8 cellular contexts compared by ENCODE assay signal in the genomic region with DNA sequence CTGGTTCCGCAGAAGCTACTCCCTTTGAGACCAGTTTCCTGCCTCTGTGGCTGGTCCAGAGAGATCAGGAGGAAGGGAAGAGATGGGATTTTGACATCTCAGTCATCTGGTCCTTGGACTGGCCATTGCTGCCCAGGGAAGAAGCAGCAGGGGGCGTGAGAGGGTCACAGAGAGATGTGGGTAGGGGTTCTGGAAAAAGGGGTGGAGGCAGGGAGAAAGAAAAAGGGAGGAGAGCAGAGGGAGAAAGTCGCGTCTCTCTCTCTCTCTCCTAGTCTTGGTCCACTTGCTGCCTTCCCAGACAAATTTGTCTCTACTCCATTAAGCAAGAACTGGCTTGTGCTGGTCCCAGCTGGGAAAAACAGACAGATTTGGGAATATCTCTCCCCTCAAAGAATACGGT. TPM values are rescaled to one million over a fixed set of nuclear protein-coding genes. Genes with fewer than 3 reads are reported as not detected.
DNase-seq lines count a peak whose midpoint lies in the region; ATAC-seq lines count a peak whose summit lies in the region.

No MANE protein-coding gene starts in this region.

- ATAC-seq in GM18517 (IDR thresholded peaks at IDR 0.05; ENCODE audit: unreplicated experiment) (no peak), GM18502 (IDR thresholded peaks at IDR 0.05; ENCODE audit: poor library complexity, unreplicated experiment) (no peak)

- DNase-seq in NCI-H345 (lab: John Stamatoyannopoulos, UW) (peak; percentile 1), NCI-H345 treated with DMSO at 0.1 percent for 48 hours (lab: John Stamatoyannopoulos, UW; ENCODE audit: unreplicated experiment) (no peak), NCI-H1694 treated with DMSO at 0.1 percent for 48 hours (lab: John Stamatoyannopoulos, UW) (peak; percentile 57), dermis blood vessel endothelial cell (peak; percentile 62), nucleus accumbens (lab: John Stamatoyannopoulos, UW) (peak in 31 of 56 donors; percentile 8 to 74 (median 33))
- no peak for DNase-seq in effector CD4-positive, alpha-beta T cell

RNA-seq across cellular contexts. Expression of gene SHBG, which starts 4.4 kb away (rescaled TPM):
- 0.51 TPM in 1 of 2 replicates, not detected in the other for total RNA-seq in dermis blood vessel endothelial cell

RNA-seq across cellular contexts. Expression of gene SAT2, which starts 6.8 kb away (rescaled TPM):
- total RNA-seq in dermis blood vessel endothelial cell = 20.8 and 31.5 TPM in 2 replicates

RNA-seq across cellular contexts. Expression of gene ATP1B2, which starts 16.3 kb away (rescaled TPM):
- total RNA-seq in dermis blood vessel endothelial cell = not detected in 2 replicates

RNA-seq across cellular contexts. Expression of gene FXR2, which starts 19.7 kb away (rescaled TPM):
- 38.8 and 51.1 TPM in 2 replicates for total RNA-seq in dermis blood vessel endothelial cell

RNA-seq across cellular contexts. Expression of gene SOX15, which starts 44.5 kb away (rescaled TPM):
- total RNA-seq in dermis blood vessel endothelial cell = 0.14 and 0.17 TPM in 2 replicates

Comparison
In these comparisons a context has a peak if more than half of its experiments do, and no peak if none do; other contexts are left out.
1. DNase-seq: peak in NCI-H345 (single experiment), NCI-H1694 treated with DMSO at 0.1 percent for 48 hours (single experiment), dermis blood vessel endothelial cell (single experiment) and nucleus accumbens (31 of 56); none in NCI-H345 treated with DMSO at 0.1 percent for 48 hours (single experiment) and effector CD4-positive, alpha-beta T cell (single experiment).